In genomic region chr15:47496343-47497185, GRCh38 we compare ENCODE assay signal across 1 cellular context.
TF ChIP-seq lines count a peak whose summit lies in the region.

No MANE protein-coding gene starts in this region.

TF ChIP-seq in HepG2, 621 proteins besides CTCF, POLR2A, EP300 and RAD21 (continued from another document):
- TF ChIP-seq CENPBD1 (CRISPR knock-in tag; IDR thresholded peaks at IDR 0.05; ENCODE audit: borderline replicate concordance, low read depth) (no peak), KIAA2018 (CRISPR knock-in tag; IDR thresholded peaks at IDR 0.05; ENCODE audit: borderline replicate concordance) (no peak), ZSCAN5A (CRISPR knock-in tag; IDR thresholded peaks at IDR 0.05; ENCODE audit: borderline replicate concordance) (no peak), ELF3 (CRISPR knock-in tag; IDR thresholded peaks at IDR 0.05) (no peak), ZNF776 (CRISPR knock-in tag; IDR thresholded peaks at IDR 0.05) (no peak), ZNF274 (CRISPR knock-in tag; IDR thresholded peaks at IDR 0.05) (no peak), FOXA1 (IDR thresholded peaks at IDR 0.05) (no peak), FOXA1 (CRISPR knock-in tag; IDR thresholded peaks at IDR 0.05) (no peak), ZNF816 (CRISPR knock-in tag; IDR thresholded peaks at IDR 0.05; ENCODE audit: borderline replicate concordance) (no peak), ZSCAN21 (CRISPR knock-in tag; IDR thresholded peaks at IDR 0.05; ENCODE audit: borderline replicate concordance) (no peak), MED8 (CRISPR knock-in tag; IDR thresholded peaks at IDR 0.05; ENCODE audit: insufficient replicate concordance) (no peak), SP2 (CRISPR knock-in tag; IDR thresholded peaks at IDR 0.05) (no peak), HNRNPUL1 (IDR thresholded peaks at IDR 0.05; ENCODE audit: low read depth, low read length) (no peak), ZNF773 (CRISPR knock-in tag; IDR thresholded peaks at IDR 0.05; ENCODE audit: borderline replicate concordance) (no peak)
